In genomic region chr1:248704556-248704955, GRCh38 we compare ENCODE assay signal across 23 cellular contexts. TPM values are rescaled to one million over a fixed set of nuclear protein-coding genes. Genes with fewer than 3 reads are reported as not detected.
A peak's percentile ranks its signal among the peaks of the same experiment; 100 is the strongest.
DNase-seq lines count a peak whose midpoint lies in the region; ATAC-seq and TF ChIP-seq lines count a peak whose summit lies in the region.
"Had no signal": no experiment of that assay in that cellular context is flagged by ENCODE, and none has a peak within 500 bp of the region (broad histone marks: within the 10 kb centered on the region; RNA-seq: fewer than 3 reads in every experiment).

No MANE protein-coding gene starts in this region.

- peak; percentile 15 for ATAC-seq in left colon
- ATAC-seq: A549 had no signal

- H3K4me1 ChIP-seq in tibial artery = no peaks in the 10 kb centered on the region
- H3K4me1 ChIP-seq: A549, HAP-1 had no signal

- no peaks in the 10 kb centered on the region for H3K36me3 ChIP-seq in tibial artery
- H3K36me3 ChIP-seq: HAP-1 had no signal

- in situ Hi-C loops in GM13976 (cut with MboI; ENCODE audit: low sequenced_read_pairs, unreplicated experiment) = no loop called here

- no peaks in the 10 kb centered on the region for H3K27me3 ChIP-seq in tibial artery

- no peak for TF ChIP-seq CTCF in GM13976 (IDR thresholded peaks at IDR 0.05; ENCODE audit: borderline replicate concordance, control extremely low read depth, extremely low read depth, insufficient read depth, missing control alignments)
- no peak for TF ChIP-seq CTCF in tibial artery (IDR thresholded peaks at IDR 0.05)

- DNase-seq in NCI-H2171 treated with DMSO at 0.1 percent for 48 hours (lab: John Stamatoyannopoulos, UW) = peak; percentile 13
- DNase-seq in NCI-H2171 (lab: John Stamatoyannopoulos, UW) = no peak
- peak; percentile 1 for DNase-seq in M059J (ENCODE audit: low read depth)
- DNase-seq in left colon = no peak
- DNase-seq in GM13976 (ENCODE audit: low spot score) = no peak
- DNase-seq in NCI-H526 treated with DMSO at 0.1 percent for 48 hours (lab: John Stamatoyannopoulos, UW) = no peak
- no peak for DNase-seq in tibial artery
- DNase-seq: 8988T; ACHN; AML-193; C1 segment of cervical spinal cord; Calu3; CD4-positive, alpha-beta memory T cell; COR-L47; DMS53; DMS79 treated with DMSO at 0.1 percent for 48 hours; GF-D8; GOT3; HFFc6 had no signal

- no peak overlapping the region for H3K27ac ChIP-seq in tibial artery
- H3K27ac ChIP-seq: A549 had no signal

- H3K4me3 ChIP-seq in tibial artery = no peak overlapping the region
- H3K4me3 ChIP-seq: A549, HAP-1 had no signal

- no peaks in the 10 kb centered on the region for H3K9me3 ChIP-seq in tibial artery
- H3K9me3 ChIP-seq: A549, HAP-1 had no signal

- intact Hi-C loops in left colon (cut with DNase I, micrococcal nuclease) (no loop called here), tibial artery (cut with DNase I; ENCODE audit: low total_unique reads) (no loop called here)

RNA-seq across cellular contexts. Expression of gene OR14I1, which starts 2.0 kb away (rescaled TPM):
- 0.15 TPM in 1 of 2 replicates, not detected in the other for total RNA-seq in M059J (2014; rRNA removed; shearing (Covaris generic))
- total RNA-seq in left colon = not detected
- total RNA-seq: Calu3; CD4-positive, alpha-beta memory T cell; Daoy; G401; HFFc6 had no signal

RNA-seq across cellular contexts. Expression of gene OR2T27, which starts 49.2 kb away (rescaled TPM):
- total RNA-seq in M059J (2014; rRNA removed; shearing (Covaris generic)) = not detected in 2 replicates
- not detected for total RNA-seq in left colon
- total RNA-seq: Calu3; CD4-positive, alpha-beta memory T cell; Daoy; G401; HFFc6 had no signal

RNA-seq across cellular contexts. Expression of gene LYPD8, which starts 51.0 kb away (rescaled TPM):
- total RNA-seq in M059J (2014; rRNA removed; shearing (Covaris generic)) = 0.84 and 3.8 TPM in 2 replicates
- 100 to 1,000 TPM; 366 to 407 TPM for total RNA-seq in left colon
- total RNA-seq: Calu3; CD4-positive, alpha-beta memory T cell; G401 had no signal

RNA-seq across cellular contexts. Expression of gene OR2T35, which starts 59.5 kb away (rescaled TPM):
- total RNA-seq in M059J (2014; rRNA removed; shearing (Covaris generic)) = not detected in 2 replicates
- not detected for total RNA-seq in left colon
- total RNA-seq: Calu3; CD4-positive, alpha-beta memory T cell; Daoy; G401; HFFc6 had no signal

Comparison
In these comparisons a context has a peak if more than half of its experiments do, and no peak if none do; other contexts are left out.
1. DNase-seq: peak in NCI-H2171 treated with DMSO at 0.1 percent for 48 hours (single experiment) and M059J (single experiment); none in NCI-H2171 (single experiment), left colon (0 of 2), GM13976 (single experiment), NCI-H526 treated with DMSO at 0.1 percent for 48 hours (single experiment) and tibial artery (0 of 2).
2. RNA of gene LYPD8, which starts 51.0 kb away (total RNA-seq): 366 to 407 TPM in left colon; 0.84 to 3.8 TPM in M059J; every median in the first group is over 10 times any median in the second.